In genomic region chr22:20403779-20404140, GRCh38 we compare ENCODE assay signal across 14 cellular contexts.
"Had no signal": no experiment of that assay in that cellular context is flagged by ENCODE, and none has a peak within 500 bp of the region (broad histone marks: within the 10 kb centered on the region; RNA-seq: fewer than 3 reads in every experiment).

No MANE protein-coding gene starts in this region.

- H3K9me3 ChIP-seq: ascending aorta, left ventricle myocardium inferior, SK-N-SH, tibial artery had no signal

- H3K9ac ChIP-seq: SK-N-SH had no signal

- ATAC-seq: esophagus mucosa; naive thymus-derived CD8-positive, alpha-beta T cell had no signal

- H3K27me3 ChIP-seq: ascending aorta, tibial artery had no signal

- H3K27ac ChIP-seq: ascending aorta, left ventricle myocardium inferior, tibial artery had no signal

- H3K9me3 Mint-ChIP-seq: naive thymus-derived CD8-positive, alpha-beta T cell had no signal

- H3K4me2 ChIP-seq: SK-N-SH had no signal

- H3K4me3 ChIP-seq: ascending aorta, left ventricle myocardium inferior, tibial artery had no signal

- FAIRE-seq: keratinocyte had no signal

- DNase-seq: activated CD4-positive, alpha-beta T cell treated with anti-CD3 and anti-CD28 coated beads, Interleukin-2, amount 50 U/mL, for 48 hours; activated CD4-positive, CD25-positive, alpha-beta regulatory T cell treated with anti-CD3 and anti-CD28 coated beads, Interleukin-2, amount 50 U/mL, for 72 hours; activated CD8-positive, alpha-beta memory T cell treated with anti-CD3 and anti-CD28 coated beads, Interleukin-2, amount 50 U/mL, for 4 hours; left ventricle myocardium inferior; naive thymus-derived CD8-positive, alpha-beta T cell; nucleus accumbens; SK-N-SH; stimulated activated CD4-positive, alpha-beta T cell treated with anti-CD3 and anti-CD28 coated beads, Interleukin-2, amount 100 ng/mL, for 48 hours; stimulated activated naive CD4-positive, alpha-beta T cell; T-helper 1 cell had no signal

- H3K4me1 ChIP-seq: ascending aorta, left ventricle myocardium inferior, tibial artery had no signal

- H3K27me3 Mint-ChIP-seq: naive thymus-derived CD8-positive, alpha-beta T cell had no signal
